Comparison of ENCODE assay signal across 10 cellular contexts in the genomic region with DNA sequence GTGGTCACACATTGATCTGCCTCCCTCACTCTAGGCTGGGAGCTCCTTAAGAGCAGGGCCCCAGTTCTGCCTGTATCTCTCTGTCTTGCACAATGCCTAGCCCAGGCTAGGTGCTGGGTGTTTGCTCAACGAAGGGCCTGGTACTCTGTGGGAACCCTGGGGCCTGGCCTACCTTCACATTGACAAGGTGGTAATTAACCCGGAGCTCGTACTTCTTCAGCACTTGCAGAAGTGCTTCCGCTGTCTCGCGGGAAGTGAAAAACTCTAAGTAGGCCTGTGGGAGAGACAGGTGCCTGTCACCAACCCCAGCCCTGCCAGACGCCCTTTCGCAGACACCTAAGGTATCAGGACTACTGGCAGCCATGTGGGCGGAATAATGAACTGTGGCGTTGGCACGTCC. TPM values are rescaled to one million over a fixed set of nuclear protein-coding genes. Genes with fewer than 3 reads are reported as not detected.
DNase-seq lines count a peak whose midpoint lies in the region; ATAC-seq and TF ChIP-seq lines count a peak whose summit lies in the region.
"Had no signal": no experiment of that assay in that cellular context is flagged by ENCODE, and none has a peak within 500 bp of the region (broad histone marks: within the 10 kb centered on the region; RNA-seq: fewer than 3 reads in every experiment).

No MANE protein-coding gene starts in this region.

- ATAC-seq in HG03196 (IDR thresholded peaks at IDR 0.05; ENCODE audit: unreplicated experiment) (no peak), GM19035 (IDR thresholded peaks at IDR 0.05; ENCODE audit: unreplicated experiment) (no peak)

- no peaks in the 10 kb centered on the region for H3K27me3 ChIP-seq in esophagus (ENCODE audit: control insufficient read depth in 1 of 2, insufficient read depth in 2 of 2, low read length in 2 of 2)
- no peaks in the 10 kb centered on the region for H3K27me3 ChIP-seq in thyroid gland

- H3K4me1 Mint-ChIP-seq in mesothelial cell of epicardium = peaks cover 25% of the 10 kb centered on the region

- no peaks in the 10 kb centered on the region for H3K27me3 Mint-ChIP-seq in mesothelial cell of epicardium (ENCODE audit: low read depth)

- peaks cover 25% of the 10 kb centered on the region for H3K36me3 Mint-ChIP-seq in mesothelial cell of epicardium

- H3K4me3 ChIP-seq in esophagus (ENCODE audit: low read depth in 1 of 2, low read length in 2 of 2) = no peak overlapping the region
- no peak overlapping the region for H3K4me3 ChIP-seq in thyroid gland (replicated peaks in 1 of 3)

- no peaks in the 10 kb centered on the region for H3K9me3 Mint-ChIP-seq in mesothelial cell of epicardium

- no peaks in the 10 kb centered on the region for H3K9me3 ChIP-seq in esophagus (ENCODE audit: control insufficient read depth in 2 of 2, insufficient read depth in 1 of 2, low read depth in 1 of 2, low read length in 1 of 2)
- no peaks in the 10 kb centered on the region for H3K9me3 ChIP-seq in thyroid gland

- DNase-seq in RWPE1 (ENCODE audit: low spot score) (no peak), mesothelial cell of epicardium (ENCODE audit: low spot score in 2 of 2, unreplicated experiment in 2 of 2) (no peak), thyroid gland (no peak), NCI-H526 treated with DMSO at 0.1 percent for 48 hours (lab: John Stamatoyannopoulos, UW) (no peak)
- DNase-seq: NCI-H1105 treated with DMSO at 0.1 percent for 48 hours, OCI-M1 had no signal

- peaks cover 12 to 41% of the 10 kb centered on the region in 2 donors for H3K36me3 ChIP-seq in esophagus (ENCODE audit: control insufficient read depth in 2 of 2, insufficient read depth in 2 of 2, low read length in 1 of 2)
- peaks cover 27 to 33% of the 10 kb centered on the region in 2 donors for H3K36me3 ChIP-seq in thyroid gland

- POLR2A ChIA-PET in RWPE1 (lab: Yijun Ruan, JAX; ENCODE audit: low non-redundant PET) = no interaction called here

- no peak overlapping the region for H3K4me3 Mint-ChIP-seq in mesothelial cell of epicardium

- TF ChIP-seq CTCF in RWPE1 (conservative IDR thresholded peaks at IDR 0.05; ENCODE audit: low read depth) (no peak), mesothelial cell of epicardium (IDR thresholded peaks at IDR 0.05; ENCODE audit: unreplicated experiment) (no peak), thyroid gland (IDR thresholded peaks at IDR 0.05) (no peak)

- CTCF ChIA-PET in RWPE1 (lab: Yijun Ruan, JAX) = no interaction called here

- H3K4me1 ChIP-seq in esophagus (ENCODE audit: control insufficient read depth in 2 of 2, insufficient read depth in 2 of 2, low read length in 1 of 2) (peaks cover 13 to 47% of the 10 kb centered on the region in 2 donors), thyroid gland (peaks cover 59 to 81% of the 10 kb centered on the region in 2 donors)

- H3K27ac ChIP-seq in RWPE1 = peak overlapping the region; percentile 78
- H3K27ac ChIP-seq in esophagus (ENCODE audit: low read depth in 2 of 2, low read length in 1 of 2) = peak overlapping the region; percentile 90 to 96
- H3K27ac ChIP-seq in thyroid gland = peak overlapping the region; percentile 78 to 97 (median 97)

- peak overlapping the region; percentile 82 for H3K27ac Mint-ChIP-seq in mesothelial cell of epicardium

- no peak for TF ChIP-seq POLR2A in thyroid gland (IDR thresholded peaks at IDR 0.05)

- intact Hi-C loops in thyroid gland (cut with DNase I) = loop anchor here (5.0 kb wide), 1 partner anchor 55 kb away; the partner anchor contains the start of gene AGTRAP

- WGBS in esophagus, 2 donors = 84 to 88% methylated on average over 11 of the region's 11 CpGs
- WGBS in thyroid gland, 2 donors = 83 to 87% methylated on average over 11 of the region's 11 CpGs

RNA-seq across cellular contexts. Expression of gene MTHFR, which starts 13.7 kb away (rescaled TPM):
- polyA plus RNA-seq in esophagus = 1 to 10 TPM; 8.2 to 9.4 TPM
- 37.7 to 39.6 TPM (median 39.2 TPM) in 3 replicates for total RNA-seq in mesothelial cell of epicardium
- total RNA-seq in thyroid gland = 10 to 100 TPM; 52.8 to 96.9 (median 65.6) TPM

RNA-seq across cellular contexts. Expression of gene CLCN6, which starts 13.9 kb away (rescaled TPM):
- polyA plus RNA-seq in esophagus = 1 to 10 TPM; 4.9 to 9.1 TPM
- total RNA-seq in mesothelial cell of epicardium (28.1 to 30.3 TPM (median 29.1 TPM) in 3 replicates), thyroid gland (10 to 100 TPM; 14.8 to 38.4 (median 16.9) TPM)

RNA-seq across cellular contexts. Expression of gene C1orf167, which starts 30.1 kb away (rescaled TPM):
- 1 to 10 TPM in 1 of 2 donors, under 1 TPM in 1; 0.98 to 1.3 TPM for polyA plus RNA-seq in esophagus
- total RNA-seq in mesothelial cell of epicardium (0.18 to 0.20 TPM in 2 of 3 replicates, not detected in the other), thyroid gland (1 to 10 TPM in 1 of 4 donors, under 1 TPM in 1, not detected in 2; 0.22 to 6.3 TPM)

RNA-seq across cellular contexts. Expression of gene NPPA, which starts 55.5 kb away (rescaled TPM):
- polyA plus RNA-seq in esophagus = under 1 TPM; 0.11 to 0.63 TPM
- not detected in 3 replicates for total RNA-seq in mesothelial cell of epicardium
- total RNA-seq in thyroid gland = not detected
- total RNA-seq: dermis microvascular lymphatic vessel endothelial cell had no signal

RNA-seq across cellular contexts. Expression of gene AGTRAP, which starts 56.2 kb away (rescaled TPM):
- polyA plus RNA-seq in esophagus = 10 to 100 TPM; 23.7 to 34.6 TPM
- total RNA-seq in mesothelial cell of epicardium = 25.8 to 29.4 TPM (median 29.0 TPM) in 3 replicates
- 10 to 100 TPM; 35.6 to 72.4 (median 63.6) TPM for total RNA-seq in thyroid gland
